1 cellular context compared by ENCODE assay signal in the genomic region with DNA sequence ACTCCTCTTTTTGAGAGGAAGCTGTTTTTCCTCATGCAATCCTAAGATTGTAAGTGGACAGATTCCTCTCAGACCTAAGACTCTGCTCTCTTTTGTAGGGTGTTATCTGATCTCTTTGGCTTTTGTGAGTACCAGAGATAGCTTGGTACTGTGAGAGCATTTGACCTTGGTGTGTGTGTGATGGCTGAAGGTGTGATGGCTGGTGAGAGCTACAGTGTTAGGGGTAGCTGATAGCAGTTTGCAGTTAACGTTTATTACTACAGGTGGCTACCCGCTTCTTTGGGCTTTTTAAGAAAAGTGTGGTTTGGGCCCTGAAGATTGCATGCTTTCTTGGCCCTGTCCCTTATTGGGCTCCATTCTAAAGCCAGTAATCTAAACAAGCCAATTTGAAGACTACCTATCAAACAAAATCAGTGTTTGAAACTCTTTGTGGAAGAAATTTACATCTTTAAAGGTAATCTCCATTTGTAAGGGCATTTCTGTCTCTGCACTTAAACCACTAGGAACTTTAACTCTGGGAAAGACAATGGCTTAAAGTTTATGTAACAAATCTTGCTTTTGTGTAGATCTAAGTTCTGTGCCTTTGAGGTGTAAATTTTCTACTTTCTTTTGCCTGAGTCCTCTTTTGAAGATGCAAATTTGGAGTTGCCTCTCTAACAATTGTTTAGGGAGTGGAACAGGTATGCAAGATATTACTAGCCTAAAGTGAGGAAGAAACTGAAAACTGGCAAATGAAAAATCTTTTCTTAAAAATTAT.
TF ChIP-seq lines count a peak whose summit lies in the region.

No MANE protein-coding gene starts in this region.

TF ChIP-seq in WTC11, 78 proteins besides CTCF, POLR2A, EP300 and RAD21:
- TF ChIP-seq KAT7 (CRISPR knock-in tag; IDR thresholded peaks at IDR 0.05; ENCODE audit: borderline replicate concordance) (no peak), ETV6 (CRISPR knock-in tag; IDR thresholded peaks at IDR 0.05) (no peak), TCF7 (CRISPR knock-in tag; IDR thresholded peaks at IDR 0.05; ENCODE audit: low read depth) (no peak), TEAD1 (CRISPR knock-in tag; IDR thresholded peaks at IDR 0.05) (no peak), GTF2I (CRISPR knock-in tag; conservative IDR thresholded peaks at IDR 0.05) (no peak), SOX15 (CRISPR knock-in tag; IDR thresholded peaks at IDR 0.05) (no peak), TEAD4 (CRISPR knock-in tag; IDR thresholded peaks at IDR 0.05) (no peak), OVOL2 (CRISPR knock-in tag; IDR thresholded peaks at IDR 0.05; ENCODE audit: borderline replicate concordance) (no peak), NR1H2 (CRISPR knock-in tag; IDR thresholded peaks at IDR 0.05) (no peak), NFE2L1 (CRISPR knock-in tag; IDR thresholded peaks at IDR 0.05) (no peak), PRRX2 (CRISPR knock-in tag; IDR thresholded peaks at IDR 0.05) (no peak), SP1 (CRISPR knock-in tag; conservative IDR thresholded peaks at IDR 0.05) (no peak), NFYB (CRISPR knock-in tag; conservative IDR thresholded peaks at IDR 0.05; ENCODE audit: low read depth) (no peak), RELA (CRISPR knock-in tag; IDR thresholded peaks at IDR 0.05; ENCODE audit: borderline replicate concordance) (no peak), TP53 (CRISPR knock-in tag; IDR thresholded peaks at IDR 0.05) (no peak)
- TF ChIP-seq, protein P1, sequence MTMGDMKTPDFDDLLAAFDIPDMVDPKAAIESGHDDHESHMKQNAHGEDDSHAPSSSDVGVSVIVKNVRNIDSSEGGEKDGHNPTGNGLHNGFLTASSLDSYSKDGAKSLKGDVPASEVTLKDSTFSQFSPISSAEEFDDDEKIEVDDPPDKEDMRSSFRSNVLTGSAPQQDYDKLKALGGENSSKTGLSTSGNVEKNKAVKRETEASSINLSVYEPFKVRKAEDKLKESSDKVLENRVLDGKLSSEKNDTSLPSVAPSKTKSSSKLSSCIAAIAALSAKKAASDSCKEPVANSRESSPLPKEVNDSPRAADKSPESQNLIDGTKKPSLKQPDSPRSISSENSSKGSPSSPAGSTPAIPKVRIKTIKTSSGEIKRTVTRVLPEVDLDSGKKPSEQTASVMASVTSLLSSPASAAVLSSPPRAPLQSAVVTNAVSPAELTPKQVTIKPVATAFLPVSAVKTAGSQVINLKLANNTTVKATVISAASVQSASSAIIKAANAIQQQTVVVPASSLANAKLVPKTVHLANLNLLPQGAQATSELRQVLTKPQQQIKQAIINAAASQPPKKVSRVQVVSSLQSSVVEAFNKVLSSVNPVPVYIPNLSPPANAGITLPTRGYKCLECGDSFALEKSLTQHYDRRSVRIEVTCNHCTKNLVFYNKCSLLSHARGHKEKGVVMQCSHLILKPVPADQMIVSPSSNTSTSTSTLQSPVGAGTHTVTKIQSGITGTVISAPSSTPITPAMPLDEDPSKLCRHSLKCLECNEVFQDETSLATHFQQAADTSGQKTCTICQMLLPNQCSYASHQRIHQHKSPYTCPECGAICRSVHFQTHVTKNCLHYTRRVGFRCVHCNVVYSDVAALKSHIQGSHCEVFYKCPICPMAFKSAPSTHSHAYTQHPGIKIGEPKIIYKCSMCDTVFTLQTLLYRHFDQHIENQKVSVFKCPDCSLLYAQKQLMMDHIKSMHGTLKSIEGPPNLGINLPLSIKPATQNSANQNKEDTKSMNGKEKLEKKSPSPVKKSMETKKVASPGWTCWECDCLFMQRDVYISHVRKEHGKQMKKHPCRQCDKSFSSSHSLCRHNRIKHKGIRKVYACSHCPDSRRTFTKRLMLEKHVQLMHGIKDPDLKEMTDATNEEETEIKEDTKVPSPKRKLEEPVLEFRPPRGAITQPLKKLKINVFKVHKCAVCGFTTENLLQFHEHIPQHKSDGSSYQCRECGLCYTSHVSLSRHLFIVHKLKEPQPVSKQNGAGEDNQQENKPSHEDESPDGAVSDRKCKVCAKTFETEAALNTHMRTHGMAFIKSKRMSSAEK (CRISPR knock-in tag; IDR thresholded peaks at IDR 0.05; ENCODE audit: borderline replicate concordance) = no peak
- TF ChIP-seq, protein P2, sequence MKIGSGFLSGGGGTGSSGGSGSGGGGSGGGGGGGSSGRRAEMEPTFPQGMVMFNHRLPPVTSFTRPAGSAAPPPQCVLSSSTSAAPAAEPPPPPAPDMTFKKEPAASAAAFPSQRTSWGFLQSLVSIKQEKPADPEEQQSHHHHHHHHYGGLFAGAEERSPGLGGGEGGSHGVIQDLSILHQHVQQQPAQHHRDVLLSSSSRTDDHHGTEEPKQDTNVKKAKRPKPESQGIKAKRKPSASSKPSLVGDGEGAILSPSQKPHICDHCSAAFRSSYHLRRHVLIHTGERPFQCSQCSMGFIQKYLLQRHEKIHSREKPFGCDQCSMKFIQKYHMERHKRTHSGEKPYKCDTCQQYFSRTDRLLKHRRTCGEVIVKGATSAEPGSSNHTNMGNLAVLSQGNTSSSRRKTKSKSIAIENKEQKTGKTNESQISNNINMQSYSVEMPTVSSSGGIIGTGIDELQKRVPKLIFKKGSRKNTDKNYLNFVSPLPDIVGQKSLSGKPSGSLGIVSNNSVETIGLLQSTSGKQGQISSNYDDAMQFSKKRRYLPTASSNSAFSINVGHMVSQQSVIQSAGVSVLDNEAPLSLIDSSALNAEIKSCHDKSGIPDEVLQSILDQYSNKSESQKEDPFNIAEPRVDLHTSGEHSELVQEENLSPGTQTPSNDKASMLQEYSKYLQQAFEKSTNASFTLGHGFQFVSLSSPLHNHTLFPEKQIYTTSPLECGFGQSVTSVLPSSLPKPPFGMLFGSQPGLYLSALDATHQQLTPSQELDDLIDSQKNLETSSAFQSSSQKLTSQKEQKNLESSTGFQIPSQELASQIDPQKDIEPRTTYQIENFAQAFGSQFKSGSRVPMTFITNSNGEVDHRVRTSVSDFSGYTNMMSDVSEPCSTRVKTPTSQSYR (CRISPR knock-in tag; IDR thresholded peaks at IDR 0.05) = no peak
- TF ChIP-seq, protein P3, sequence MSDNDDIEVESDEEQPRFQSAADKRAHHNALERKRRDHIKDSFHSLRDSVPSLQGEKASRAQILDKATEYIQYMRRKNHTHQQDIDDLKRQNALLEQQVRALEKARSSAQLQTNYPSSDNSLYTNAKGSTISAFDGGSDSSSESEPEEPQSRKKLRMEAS (CRISPR knock-in tag; IDR thresholded peaks at IDR 0.05) = no peak
